ENCODE assay signal across 21 cellular contexts in the genomic region with DNA sequence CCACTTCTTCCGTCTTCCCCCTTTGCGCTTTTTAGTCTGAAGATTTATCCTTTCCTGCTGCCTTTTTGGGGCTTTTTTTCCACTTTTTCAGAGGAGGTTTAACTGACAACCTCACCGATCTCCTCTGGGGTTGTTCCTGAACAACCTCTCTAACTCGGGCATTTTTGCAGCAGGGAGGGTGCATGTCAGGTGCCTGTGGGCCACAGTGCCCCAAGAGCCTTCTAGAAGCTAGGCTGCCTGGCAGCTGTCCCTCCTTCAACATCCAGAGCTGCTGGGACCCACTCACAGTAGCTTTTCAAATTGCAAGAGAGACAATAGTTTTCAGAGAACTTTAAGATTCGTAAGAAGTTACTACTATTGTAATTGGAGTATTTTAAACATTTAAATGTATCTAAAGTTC.
DNase-seq lines count a peak whose midpoint lies in the region; ATAC-seq and TF ChIP-seq lines count a peak whose summit lies in the region.
"Had no signal": no experiment of that assay in that cellular context is flagged by ENCODE, and none has a peak within 500 bp of the region (broad histone marks: within the 10 kb centered on the region; RNA-seq: fewer than 3 reads in every experiment).

No MANE protein-coding gene starts in this region.

- H3K4me2 ChIP-seq in PC-3 (ENCODE audit: low read length): no peak overlapping the region

- H3K4me1 Mint-ChIP-seq in nephron: peaks cover 17% of the 10 kb centered on the region
- H3K4me1 Mint-ChIP-seq: CD4-positive, CD25-positive, alpha-beta regulatory T cell; CD8-positive, alpha-beta memory T cell; IgD-negative memory B cell had no signal

- H3F3A ChIP-seq in PC-3 (ENCODE audit: low read length, unreplicated experiment): no peaks in the 10 kb centered on the region

- peak overlapping the region; percentile 3 to 93 (median 50) for H3K27ac Mint-ChIP-seq in nephron
- H3K27ac Mint-ChIP-seq: CD4-positive, CD25-positive, alpha-beta regulatory T cell; CD8-positive, alpha-beta memory T cell; IgD-negative memory B cell had no signal

- DNase-seq in H7: peak; percentile 1
- no peak for DNase-seq in PC-3
- DNase-seq in iPS-NIHi7 (ENCODE audit: extremely low spot score): peak; percentile 12
- no peak for DNase-seq in NOMO-1 treated with DMSO at 0.1 percent for 48 hours (lab: John Stamatoyannopoulos, UW; ENCODE audit: unreplicated experiment)
- DNase-seq in occipital lobe (lab: John Stamatoyannopoulos, UW): no peak
- DNase-seq: ACHN; BE2C; C1 segment of cervical spinal cord; CD4-positive, CD25-positive, alpha-beta regulatory T cell; CD8-positive, alpha-beta memory T cell; COR-L47; DMS 273 treated with DMSO at 0.1 percent for 48 hours; DMS53; DND-41; EL; HCEC 1CT had no signal

- no peaks in the 10 kb centered on the region for H3K36me3 Mint-ChIP-seq in nephron (ENCODE audit: low read depth)
- H3K36me3 Mint-ChIP-seq: CD4-positive, CD25-positive, alpha-beta regulatory T cell; IgD-negative memory B cell had no signal

- intact Hi-C loops in PC-3 (cut with micrococcal nuclease): no loop called here

- H4K20me1 ChIP-seq in PC-3 (ENCODE audit: low read length): no peaks in the 10 kb centered on the region

- no peak overlapping the region for H3K4me3 Mint-ChIP-seq in nephron
- H3K4me3 Mint-ChIP-seq: CD4-positive, CD25-positive, alpha-beta regulatory T cell; IgD-negative memory B cell had no signal

- no peaks in the 10 kb centered on the region for H3K79me2 ChIP-seq in PC-3 (ENCODE audit: low read length)

- H3K27me3 Mint-ChIP-seq in nephron (ENCODE audit: low read depth): no peaks in the 10 kb centered on the region
- H3K27me3 Mint-ChIP-seq: CD4-positive, CD25-positive, alpha-beta regulatory T cell; CD8-positive, alpha-beta memory T cell; IgD-negative memory B cell had no signal

- no peaks in the 10 kb centered on the region for H3K4me1 ChIP-seq in PC-3 (ENCODE audit: insufficient read depth, low read length)
- H3K4me1 ChIP-seq: BE2C had no signal

- no peak for TF ChIP-seq CTCF in PC-3 (conservative IDR thresholded peaks at IDR 0.05; ENCODE audit: low read depth, low read length)
- no peak for TF ChIP-seq CTCF in nephron (IDR thresholded peaks at IDR 0.05; ENCODE audit: unreplicated experiment in 3 of 3)

- no peak overlapping the region for H3K27ac ChIP-seq in PC-3 (ENCODE audit: low read length)

- POLR2A ChIA-PET in PC-3 (lab: Charles Lee; ENCODE audit: unreplicated experiment): no interaction called here

- H3K36me3 ChIP-seq in H7 (replicated peaks; ENCODE audit: control insufficient read depth, insufficient read depth, low read length) (no peaks in the 10 kb centered on the region), PC-3 (ENCODE audit: low read depth, low read length) (no peaks in the 10 kb centered on the region)
- H3K36me3 ChIP-seq: BE2C had no signal

- CTCF ChIA-PET in PC-3 (lab: Charles Lee): no interaction called here

- H3K9me3 ChIP-seq in PC-3 (ENCODE audit: low read length): 0 out of 2 replicates have a peak, but pooled peaks cover 2% of the 10 kb centered on the region
- H3K9me3 ChIP-seq: BE2C had no signal

- no peak overlapping the region for H3K9ac ChIP-seq in PC-3 (ENCODE audit: low read length)

- H2AFZ ChIP-seq in PC-3 (ENCODE audit: low read length): peak overlapping the region; percentile 16; the same call in 1 of the 2 replicates

- no peak overlapping the region for H3K4me3 ChIP-seq in H7 (ENCODE audit: insufficient read depth, low read depth, low read length)
- no peak overlapping the region for H3K4me3 ChIP-seq in PC-3 (ENCODE audit: low read length)
- H3K4me3 ChIP-seq: GM12878 had no signal

- BruUV-seq in PC-3 (replicated peaks; lab: Mats Ljungman, UMichigan): no TSS peak

- ATAC-seq in PC-3 (no peak), HG02970 (IDR thresholded peaks at IDR 0.05; ENCODE audit: low FRiP score, unreplicated experiment) (no peak)
- ATAC-seq: GM12878, HepG2 had no signal

- no peaks in the 10 kb centered on the region for H3K9me3 Mint-ChIP-seq in nephron

- no peaks in the 10 kb centered on the region for H3K9me2 ChIP-seq in PC-3 (replicated peaks; ENCODE audit: low read length)

- H3K27me3 ChIP-seq in H7 (ENCODE audit: control insufficient read depth, insufficient read depth, low read length) (no peaks in the 10 kb centered on the region), PC-3 (ENCODE audit: low read length) (no peaks in the 10 kb centered on the region)
- H3K27me3 ChIP-seq: BE2C had no signal

Comparison
In these comparisons a context has a peak if more than half of its experiments do, and no peak if none do; other contexts are left out.
1. DNase-seq: peak in H7 (single experiment) and iPS-NIHi7 (single experiment); none in PC-3 (single experiment), NOMO-1 treated with DMSO at 0.1 percent for 48 hours (single experiment) and occipital lobe (single experiment).